Comparison of ENCODE assay signal across 29 cellular contexts in the genomic region with DNA sequence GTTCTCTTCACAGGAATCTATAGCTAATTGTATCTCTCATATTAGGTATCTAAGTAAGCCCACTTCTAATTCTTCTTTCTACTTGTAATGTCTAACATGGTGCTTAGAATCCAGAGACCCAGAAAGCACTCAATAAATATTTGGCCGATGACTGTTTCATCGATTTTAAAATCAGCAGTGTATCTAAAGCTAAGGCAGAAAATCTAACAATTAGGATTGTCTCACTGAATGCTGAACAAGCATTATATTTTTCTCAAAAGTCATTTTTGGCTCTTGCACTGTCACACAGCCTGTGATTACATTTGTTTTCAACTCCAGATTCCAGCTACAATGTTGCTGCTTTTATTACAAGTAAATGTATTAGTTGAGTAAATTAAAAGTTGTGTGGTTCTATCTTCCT.
"Had no signal": no experiment of that assay in that cellular context is flagged by ENCODE, and none has a peak within 500 bp of the region (broad histone marks: within the 10 kb centered on the region; RNA-seq: fewer than 3 reads in every experiment).

No MANE protein-coding gene starts in this region.

- FAIRE-seq: bronchial epithelial cell had no signal

- H3K4me3 ChIP-seq: adrenal gland, MG63, Peyer's patch, SJSA1 had no signal

- H3K36me3 ChIP-seq: adrenal gland, Peyer's patch had no signal

- H3K27ac ChIP-seq: adrenal gland, Peyer's patch, SJSA1 had no signal

- H3K9me3 ChIP-seq: adrenal gland, MG63, Peyer's patch, SJSA1 had no signal

- H3K4me1 ChIP-seq: adrenal gland, Peyer's patch had no signal

- ATAC-seq: T-helper 17 cell, WTC11 had no signal

- DNase-seq: activated CD4-positive, alpha-beta memory T cell treated with anti-CD3 and anti-CD28 coated beads for 36 hours; activated CD4-positive, alpha-beta T cell treated with anti-CD3 and anti-CD28 coated beads for 48 hours; activated CD4-positive, CD25-positive, alpha-beta regulatory T cell treated with anti-CD3 and anti-CD28 coated beads, Interleukin-2, amount 50 U/mL, for 72 hours; activated CD8-positive, alpha-beta memory T cell treated with anti-CD3 and anti-CD28 coated beads for 24 hours; activated gamma-delta T cell treated with Interleukin-2 at 50 U/mL for 16 hours; activated naive CD4-positive, alpha-beta T cell treated with anti-CD3 and anti-CD28 coated beads, Interleukin-2, amount 10 ng/mL, durations not matched to agents 7 days and 5 days; activated naive CD8-positive, alpha-beta T cell treated with anti-CD3 and anti-CD28 coated beads for 36 hours; activated T-cell treated with anti-CD3 and anti-CD28 coated beads, Interleukin-2, amount 50 U/mL, for 48 hours; adrenal gland; anterior cingulate cortex; central memory CD4-positive, alpha-beta T cell; MG63; MV-4-11; NCI-H1092 treated with DMSO at 0.1 percent for 48 hours; NCI-H1417 treated with DMSO at 0.1 percent for 48 hours; NCI-H1694; NCI-H2029; NCI-H2107; NCI-H510A treated with DMSO at 0.1 percent for 48 hours; NCI-H69; NK-92 treated with Interleukin-12 subunit alpha and Interleukin-12 subunit beta, amount 100 ng/mL, for 24 hours; OCI-M1; Peyer's patch; SHP77; T-helper 17 cell; T-helper 9 cell had no signal

- H3K27me3 ChIP-seq: adrenal gland, MG63, Peyer's patch, SJSA1 had no signal
